Comparison of ENCODE assay signal across 8 cellular contexts in genomic region chr6:150491131-150491795, GRCh38.
DNase-seq lines count a peak whose midpoint lies in the region; ATAC-seq and TF ChIP-seq lines count a peak whose summit lies in the region.

No MANE protein-coding gene starts in this region.

- no peaks in the 10 kb centered on the region for H3K9me3 ChIP-seq in gastroesophageal sphincter

- no peak overlapping the region for H3K27ac ChIP-seq in gastroesophageal sphincter

- H3K36me3 ChIP-seq in gastroesophageal sphincter = no peaks in the 10 kb centered on the region

- peak; percentile 21 for DNase-seq in RKO (ENCODE audit: low spot score)
- DNase-seq in iris pigment epithelial cell (ENCODE audit: low read depth) = peak; percentile 67
- DNase-seq in SKM-1 treated with dmso at 0.1 percent for 144 hours (lab: John Stamatoyannopoulos, UW; ENCODE audit: unreplicated experiment) = no peak
- no peak for DNase-seq in stimulated activated naive CD4-positive, alpha-beta T cell treated with Interleukin-2 at 50 U/mL for 16 hours (lab: John Stamatoyannopoulos, UW)
- no peak for DNase-seq in left colon

- no peaks in the 10 kb centered on the region for H3K27me3 ChIP-seq in gastroesophageal sphincter

- WGBS in gastroesophageal sphincter (ENCODE audit: low coverage in 1 of 2), 2 donors = 70 to 83% methylated on average over 4 to 5 of the region's 5 CpGs

- H3K4me3 ChIP-seq in gastroesophageal sphincter = no peak overlapping the region

- no peak for TF ChIP-seq POLR2A in gastroesophageal sphincter (IDR thresholded peaks at IDR 0.05)

- ATAC-seq in GM18867 (IDR thresholded peaks at IDR 0.05; ENCODE audit: unreplicated experiment) = peak; percentile 86
- peak; percentile 86 for ATAC-seq in HG02571 (IDR thresholded peaks at IDR 0.05; ENCODE audit: unreplicated experiment)
- ATAC-seq in gastroesophageal sphincter = no peak
- ATAC-seq in left colon = no peak

- TF ChIP-seq CTCF in gastroesophageal sphincter (IDR thresholded peaks at IDR 0.05) = no peak

- intact Hi-C loops in left colon (cut with DNase I, micrococcal nuclease) = no loop called here

- H3K4me1 ChIP-seq in gastroesophageal sphincter = no peaks in the 10 kb centered on the region

- no peak for TF ChIP-seq EP300 in gastroesophageal sphincter (IDR thresholded peaks at IDR 0.05)

Comparison
In these comparisons a context has a peak if more than half of its experiments do, and no peak if none do; other contexts are left out.
1. ATAC-seq: peak in GM18867 (single experiment) and HG02571 (single experiment); none in gastroesophageal sphincter (single experiment) and left colon (single experiment).
2. DNase-seq: peak in RKO (single experiment) and iris pigment epithelial cell (single experiment); none in SKM-1 treated with dmso at 0.1 percent for 144 hours (single experiment), stimulated activated naive CD4-positive, alpha-beta T cell treated with Interleukin-2 at 50 U/mL for 16 hours (single experiment) and left colon (0 of 2).